Comparison of ENCODE assay signal across 1 cellular context in the genomic region with DNA sequence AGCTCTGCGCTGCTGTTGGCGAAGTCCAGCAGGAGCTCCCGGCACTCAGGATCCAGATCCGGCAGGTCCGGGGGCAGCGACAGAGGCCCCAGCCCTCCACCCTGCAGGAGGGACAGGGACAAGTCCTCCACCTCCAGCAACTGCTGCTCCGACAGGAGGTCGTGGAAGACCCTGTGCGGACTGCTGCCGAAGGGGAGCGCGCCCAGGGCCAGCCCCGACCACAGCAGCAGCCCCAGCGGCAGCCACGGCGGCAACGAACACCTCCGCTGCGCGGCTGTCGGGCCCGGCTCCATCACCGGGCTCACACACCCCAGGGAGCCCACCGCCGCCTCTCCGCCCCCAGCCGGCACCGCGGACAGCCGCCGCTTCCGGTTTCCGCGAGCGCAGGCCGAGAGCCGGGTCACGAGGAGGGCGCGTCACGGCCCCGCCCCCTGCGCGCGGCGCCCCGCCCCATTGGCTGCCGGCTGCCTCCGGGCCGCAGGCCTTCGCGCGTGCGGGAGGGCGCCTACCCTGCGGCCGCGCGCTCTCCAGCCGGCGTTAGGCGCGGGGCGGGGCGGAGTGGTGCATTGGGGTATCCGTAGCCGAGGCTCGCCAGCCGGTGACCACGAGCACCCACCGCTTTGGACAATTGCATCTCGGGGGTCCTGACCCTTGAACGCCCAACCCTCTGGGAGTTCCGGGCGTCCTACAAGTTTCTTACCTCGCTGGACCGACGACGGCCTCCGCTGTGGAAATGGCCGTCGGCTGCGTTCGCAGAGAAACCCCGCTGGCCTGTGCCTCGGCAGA.
TF ChIP-seq lines count a peak whose summit lies in the region.

A gene with protein sequence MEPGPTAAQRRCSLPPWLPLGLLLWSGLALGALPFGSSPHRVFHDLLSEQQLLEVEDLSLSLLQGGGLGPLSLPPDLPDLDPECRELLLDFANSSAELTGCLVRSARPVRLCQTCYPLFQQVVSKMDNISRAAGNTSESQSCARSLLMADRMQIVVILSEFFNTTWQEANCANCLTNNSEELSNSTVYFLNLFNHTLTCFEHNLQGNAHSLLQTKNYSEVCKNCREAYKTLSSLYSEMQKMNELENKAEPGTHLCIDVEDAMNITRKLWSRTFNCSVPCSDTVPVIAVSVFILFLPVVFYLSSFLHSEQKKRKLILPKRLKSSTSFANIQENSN (minus strand): TSS at position 383 of the 786 bp plus-strand sequence. CDS start 90 bp downstream, at position 293.

TF ChIP-seq in HepG2, 621 proteins besides CTCF, POLR2A, EP300 and RAD21 (continued from another document and continues in another):
- TF ChIP-seq, protein P1, sequence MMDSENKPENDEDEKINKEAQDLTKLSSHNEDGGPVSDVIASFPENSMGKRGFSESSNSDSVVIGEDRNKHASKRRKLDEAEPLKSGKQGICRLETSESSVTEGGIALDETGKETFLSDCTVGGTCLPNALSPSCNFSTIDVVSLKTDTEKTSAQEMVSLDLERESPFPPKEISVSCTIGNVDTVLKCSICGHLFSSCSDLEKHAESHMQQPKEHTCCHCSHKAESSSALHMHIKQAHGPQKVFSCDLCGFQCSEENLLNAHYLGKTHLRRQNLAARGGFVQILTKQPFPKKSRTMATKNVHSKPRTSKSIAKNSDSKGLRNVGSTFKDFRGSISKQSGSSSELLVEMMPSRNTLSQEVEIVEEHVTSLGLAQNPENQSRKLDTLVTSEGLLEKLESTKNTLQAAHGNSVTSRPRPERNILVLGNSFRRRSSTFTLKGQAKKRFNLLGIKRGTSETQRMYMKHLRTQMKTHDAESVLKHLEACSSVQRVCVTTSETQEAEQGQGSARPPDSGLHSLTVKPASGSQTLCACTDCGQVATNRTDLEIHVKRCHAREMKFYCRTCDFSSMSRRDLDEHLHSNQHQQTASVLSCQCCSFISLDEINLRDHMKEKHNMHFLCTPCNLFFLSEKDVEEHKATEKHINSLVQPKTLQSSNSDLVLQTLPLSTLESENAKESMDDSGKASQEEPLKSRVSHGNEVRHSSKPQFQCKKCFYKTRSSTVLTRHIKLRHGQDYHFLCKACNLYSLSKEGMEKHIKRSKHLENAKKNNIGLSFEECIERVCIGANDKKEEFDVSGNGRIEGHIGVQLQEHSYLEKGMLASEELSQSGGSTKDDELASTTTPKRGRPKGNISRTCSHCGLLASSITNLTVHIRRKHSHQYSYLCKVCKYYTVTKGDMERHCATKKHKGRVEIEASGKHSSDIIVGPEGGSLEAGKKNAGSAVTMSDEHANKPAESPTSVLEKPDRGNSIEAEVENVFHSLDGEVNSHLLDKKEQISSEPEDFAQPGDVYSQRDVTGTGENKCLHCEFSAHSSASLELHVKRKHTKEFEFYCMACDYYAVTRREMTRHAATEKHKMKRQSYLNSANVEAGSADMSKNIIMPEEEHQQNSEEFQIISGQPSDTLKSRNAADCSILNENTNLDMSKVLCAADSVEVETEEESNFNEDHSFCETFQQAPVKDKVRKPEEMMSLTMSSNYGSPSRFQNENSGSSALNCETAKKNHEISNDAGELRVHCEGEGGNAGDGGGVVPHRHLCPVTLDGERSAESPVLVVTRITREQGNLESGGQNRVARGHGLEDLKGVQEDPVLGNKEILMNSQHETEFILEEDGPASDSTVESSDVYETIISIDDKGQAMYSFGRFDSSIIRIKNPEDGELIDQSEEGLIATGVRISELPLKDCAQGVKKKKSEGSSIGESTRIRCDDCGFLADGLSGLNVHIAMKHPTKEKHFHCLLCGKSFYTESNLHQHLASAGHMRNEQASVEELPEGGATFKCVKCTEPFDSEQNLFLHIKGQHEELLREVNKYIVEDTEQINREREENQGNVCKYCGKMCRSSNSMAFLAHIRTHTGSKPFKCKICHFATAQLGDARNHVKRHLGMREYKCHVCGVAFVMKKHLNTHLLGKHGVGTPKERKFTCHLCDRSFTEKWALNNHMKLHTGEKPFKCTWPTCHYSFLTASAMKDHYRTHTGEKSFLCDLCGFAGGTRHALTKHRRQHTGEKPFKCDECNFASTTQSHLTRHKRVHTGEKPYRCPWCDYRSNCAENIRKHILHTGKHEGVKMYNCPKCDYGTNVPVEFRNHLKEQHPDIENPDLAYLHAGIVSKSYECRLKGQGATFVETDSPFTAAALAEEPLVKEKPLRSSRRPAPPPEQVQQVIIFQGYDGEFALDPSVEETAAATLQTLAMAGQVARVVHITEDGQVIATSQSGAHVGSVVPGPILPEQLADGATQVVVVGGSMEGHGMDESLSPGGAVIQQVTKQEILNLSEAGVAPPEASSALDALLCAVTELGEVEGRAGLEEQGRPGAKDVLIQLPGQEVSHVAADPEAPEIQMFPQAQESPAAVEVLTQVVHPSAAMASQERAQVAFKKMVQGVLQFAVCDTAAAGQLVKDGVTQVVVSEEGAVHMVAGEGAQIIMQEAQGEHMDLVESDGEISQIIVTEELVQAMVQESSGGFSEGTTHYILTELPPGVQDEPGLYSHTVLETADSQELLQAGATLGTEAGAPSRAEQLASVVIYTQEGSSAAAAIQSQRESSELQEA (CRISPR knock-in tag; IDR thresholded peaks at IDR 0.05; ENCODE audit: not compliant biosample characterization): peak; percentile 91
- TF ChIP-seq SALL2 (CRISPR knock-in tag; IDR thresholded peaks at IDR 0.05): peak; percentile 60; the same call in 1 of the 2 replicates
- peak; percentile 52; the same call in 1 of the 2 replicates for TF ChIP-seq CBFB (CRISPR knock-in tag; IDR thresholded peaks at IDR 0.05)
- TF ChIP-seq HCFC1 (IDR thresholded peaks at IDR 0.05; ENCODE audit: low read depth, low read length): no peak
- peak; percentile 74; the same call in 1 of the 2 replicates for TF ChIP-seq ZNF263 (CRISPR knock-in tag; IDR thresholded peaks at IDR 0.05)
- TF ChIP-seq SSRP1 (CRISPR knock-in tag; IDR thresholded peaks at IDR 0.05): no peak
- TF ChIP-seq ZNF782 (CRISPR knock-in tag; IDR thresholded peaks at IDR 0.05; ENCODE audit: borderline replicate concordance): peak; percentile 92
- peak; percentile 95 for TF ChIP-seq ZNF709 (CRISPR knock-in tag; IDR thresholded peaks at IDR 0.05)
- TF ChIP-seq, protein P2, sequence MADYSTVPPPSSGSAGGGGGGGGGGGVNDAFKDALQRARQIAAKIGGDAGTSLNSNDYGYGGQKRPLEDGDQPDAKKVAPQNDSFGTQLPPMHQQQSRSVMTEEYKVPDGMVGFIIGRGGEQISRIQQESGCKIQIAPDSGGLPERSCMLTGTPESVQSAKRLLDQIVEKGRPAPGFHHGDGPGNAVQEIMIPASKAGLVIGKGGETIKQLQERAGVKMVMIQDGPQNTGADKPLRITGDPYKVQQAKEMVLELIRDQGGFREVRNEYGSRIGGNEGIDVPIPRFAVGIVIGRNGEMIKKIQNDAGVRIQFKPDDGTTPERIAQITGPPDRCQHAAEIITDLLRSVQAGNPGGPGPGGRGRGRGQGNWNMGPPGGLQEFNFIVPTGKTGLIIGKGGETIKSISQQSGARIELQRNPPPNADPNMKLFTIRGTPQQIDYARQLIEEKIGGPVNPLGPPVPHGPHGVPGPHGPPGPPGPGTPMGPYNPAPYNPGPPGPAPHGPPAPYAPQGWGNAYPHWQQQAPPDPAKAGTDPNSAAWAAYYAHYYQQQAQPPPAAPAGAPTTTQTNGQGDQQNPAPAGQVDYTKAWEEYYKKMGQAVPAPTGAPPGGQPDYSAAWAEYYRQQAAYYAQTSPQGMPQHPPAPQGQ (CRISPR knock-in tag; IDR thresholded peaks at IDR 0.05; ENCODE audit: borderline replicate concordance): 0 out of 2 replicates have a peak, but pooled peaks have one; percentile 36
- peak; percentile 91 for TF ChIP-seq KDM5B (CRISPR knock-in tag; IDR thresholded peaks at IDR 0.05; ENCODE audit: borderline replicate concordance)
- TF ChIP-seq, protein P3, sequence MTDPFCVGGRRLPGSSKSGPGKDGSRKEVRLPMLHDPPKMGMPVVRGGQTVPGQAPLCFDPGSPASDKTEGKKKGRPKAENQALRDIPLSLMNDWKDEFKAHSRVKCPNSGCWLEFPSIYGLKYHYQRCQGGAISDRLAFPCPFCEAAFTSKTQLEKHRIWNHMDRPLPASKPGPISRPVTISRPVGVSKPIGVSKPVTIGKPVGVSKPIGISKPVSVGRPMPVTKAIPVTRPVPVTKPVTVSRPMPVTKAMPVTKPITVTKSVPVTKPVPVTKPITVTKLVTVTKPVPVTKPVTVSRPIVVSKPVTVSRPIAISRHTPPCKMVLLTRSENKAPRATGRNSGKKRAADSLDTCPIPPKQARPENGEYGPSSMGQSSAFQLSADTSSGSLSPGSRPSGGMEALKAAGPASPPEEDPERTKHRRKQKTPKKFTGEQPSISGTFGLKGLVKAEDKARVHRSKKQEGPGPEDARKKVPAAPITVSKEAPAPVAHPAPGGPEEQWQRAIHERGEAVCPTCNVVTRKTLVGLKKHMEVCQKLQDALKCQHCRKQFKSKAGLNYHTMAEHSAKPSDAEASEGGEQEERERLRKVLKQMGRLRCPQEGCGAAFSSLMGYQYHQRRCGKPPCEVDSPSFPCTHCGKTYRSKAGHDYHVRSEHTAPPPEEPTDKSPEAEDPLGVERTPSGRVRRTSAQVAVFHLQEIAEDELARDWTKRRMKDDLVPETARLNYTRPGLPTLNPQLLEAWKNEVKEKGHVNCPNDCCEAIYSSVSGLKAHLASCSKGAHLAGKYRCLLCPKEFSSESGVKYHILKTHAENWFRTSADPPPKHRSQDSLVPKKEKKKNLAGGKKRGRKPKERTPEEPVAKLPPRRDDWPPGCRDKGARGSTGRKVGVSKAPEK (CRISPR knock-in tag; IDR thresholded peaks at IDR 0.05; ENCODE audit: borderline replicate concordance): peak; percentile 20; the same call in 1 of the 2 replicates
- TF ChIP-seq MEIS1 (CRISPR knock-in tag; IDR thresholded peaks at IDR 0.05; ENCODE audit: borderline replicate concordance): peak; percentile 90
- TF ChIP-seq, protein P4, sequence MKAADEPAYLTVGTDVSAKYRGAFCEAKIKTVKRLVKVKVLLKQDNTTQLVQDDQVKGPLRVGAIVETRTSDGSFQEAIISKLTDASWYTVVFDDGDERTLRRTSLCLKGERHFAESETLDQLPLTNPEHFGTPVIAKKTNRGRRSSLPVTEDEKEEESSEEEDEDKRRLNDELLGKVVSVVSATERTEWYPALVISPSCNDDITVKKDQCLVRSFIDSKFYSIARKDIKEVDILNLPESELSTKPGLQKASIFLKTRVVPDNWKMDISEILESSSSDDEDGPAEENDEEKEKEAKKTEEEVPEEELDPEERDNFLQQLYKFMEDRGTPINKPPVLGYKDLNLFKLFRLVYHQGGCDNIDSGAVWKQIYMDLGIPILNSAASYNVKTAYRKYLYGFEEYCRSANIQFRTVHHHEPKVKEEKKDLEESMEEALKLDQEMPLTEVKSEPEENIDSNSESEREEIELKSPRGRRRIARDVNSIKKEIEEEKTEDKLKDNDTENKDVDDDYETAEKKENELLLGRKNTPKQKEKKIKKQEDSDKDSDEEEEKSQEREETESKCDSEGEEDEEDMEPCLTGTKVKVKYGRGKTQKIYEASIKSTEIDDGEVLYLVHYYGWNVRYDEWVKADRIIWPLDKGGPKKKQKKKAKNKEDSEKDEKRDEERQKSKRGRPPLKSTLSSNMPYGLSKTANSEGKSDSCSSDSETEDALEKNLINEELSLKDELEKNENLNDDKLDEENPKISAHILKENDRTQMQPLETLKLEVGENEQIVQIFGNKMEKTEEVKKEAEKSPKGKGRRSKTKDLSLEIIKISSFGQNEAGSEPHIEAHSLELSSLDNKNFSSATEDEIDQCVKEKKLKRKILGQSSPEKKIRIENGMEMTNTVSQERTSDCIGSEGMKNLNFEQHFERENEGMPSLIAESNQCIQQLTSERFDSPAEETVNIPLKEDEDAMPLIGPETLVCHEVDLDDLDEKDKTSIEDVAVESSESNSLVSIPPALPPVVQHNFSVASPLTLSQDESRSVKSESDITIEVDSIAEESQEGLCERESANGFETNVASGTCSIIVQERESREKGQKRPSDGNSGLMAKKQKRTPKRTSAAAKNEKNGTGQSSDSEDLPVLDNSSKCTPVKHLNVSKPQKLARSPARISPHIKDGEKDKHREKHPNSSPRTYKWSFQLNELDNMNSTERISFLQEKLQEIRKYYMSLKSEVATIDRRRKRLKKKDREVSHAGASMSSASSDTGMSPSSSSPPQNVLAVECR (CRISPR knock-in tag; IDR thresholded peaks at IDR 0.05; ENCODE audit: borderline replicate concordance): peak; percentile 92
- TF ChIP-seq ETV6 (CRISPR knock-in tag; conservative IDR thresholded peaks at IDR 0.05): peak; percentile 42; the same call in 1 of the 2 replicates
- no peak for TF ChIP-seq MZF1 (CRISPR knock-in tag; IDR thresholded peaks at IDR 0.05; ENCODE audit: borderline replicate concordance)
- no peak for TF ChIP-seq ZNF878 (CRISPR knock-in tag; IDR thresholded peaks at IDR 0.05)
- TF ChIP-seq, protein P5, sequence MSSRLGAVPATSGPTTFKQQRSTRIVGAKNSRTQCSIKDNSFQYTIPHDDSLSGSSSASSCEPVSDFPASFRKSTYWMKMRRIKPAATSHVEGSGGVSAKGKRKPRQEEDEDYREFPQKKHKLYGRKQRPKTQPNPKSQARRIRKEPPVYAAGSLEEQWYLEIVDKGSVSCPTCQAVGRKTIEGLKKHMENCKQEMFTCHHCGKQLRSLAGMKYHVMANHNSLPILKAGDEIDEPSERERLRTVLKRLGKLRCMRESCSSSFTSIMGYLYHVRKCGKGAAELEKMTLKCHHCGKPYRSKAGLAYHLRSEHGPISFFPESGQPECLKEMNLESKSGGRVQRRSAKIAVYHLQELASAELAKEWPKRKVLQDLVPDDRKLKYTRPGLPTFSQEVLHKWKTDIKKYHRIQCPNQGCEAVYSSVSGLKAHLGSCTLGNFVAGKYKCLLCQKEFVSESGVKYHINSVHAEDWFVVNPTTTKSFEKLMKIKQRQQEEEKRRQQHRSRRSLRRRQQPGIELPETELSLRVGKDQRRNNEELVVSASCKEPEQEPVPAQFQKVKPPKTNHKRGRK (CRISPR knock-in tag; IDR thresholded peaks at IDR 0.05): no peak
- peak; percentile 91 for TF ChIP-seq CCDC6 (CRISPR knock-in tag; IDR thresholded peaks at IDR 0.05)
- TF ChIP-seq, protein P6, sequence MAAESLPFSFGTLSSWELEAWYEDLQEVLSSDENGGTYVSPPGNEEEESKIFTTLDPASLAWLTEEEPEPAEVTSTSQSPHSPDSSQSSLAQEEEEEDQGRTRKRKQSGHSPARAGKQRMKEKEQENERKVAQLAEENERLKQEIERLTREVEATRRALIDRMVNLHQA (CRISPR knock-in tag; IDR thresholded peaks at IDR 0.05): no peak
- TF ChIP-seq ZFYVE20 (CRISPR knock-in tag; IDR thresholded peaks at IDR 0.05; ENCODE audit: borderline replicate concordance, low read depth): peak; percentile 88; the same call in 1 of the 2 replicates
- peak; percentile 59; the same call in 1 of the 2 replicates for TF ChIP-seq ZNF441 (CRISPR knock-in tag; IDR thresholded peaks at IDR 0.05; ENCODE audit: borderline replicate concordance)
- peak; percentile 39 for TF ChIP-seq POLR2AphosphoS5 (IDR thresholded peaks at IDR 0.05; ENCODE audit: low read depth, low read length)
- TF ChIP-seq ZNF264 (CRISPR knock-in tag; IDR thresholded peaks at IDR 0.05): no peak
- TF ChIP-seq GATAD2A (CRISPR knock-in tag; IDR thresholded peaks at IDR 0.05): no peak
